In genomic region chr11:14907411-14908213, GRCh38 we compare ENCODE assay signal across 8 cellular contexts. TPM values are rescaled to one million over a fixed set of nuclear protein-coding genes. Genes with fewer than 3 reads are reported as not detected.
A peak's percentile ranks its signal among the peaks of the same experiment; 100 is the strongest.
DNase-seq lines count a peak whose midpoint lies in the region; ATAC-seq and TF ChIP-seq lines count a peak whose summit lies in the region.

No MANE protein-coding gene starts in this region.

- peak; percentile 46 for ATAC-seq in GM19025 (IDR thresholded peaks at IDR 0.05; ENCODE audit: low read depth, unreplicated experiment)
- ATAC-seq in HG03159 (IDR thresholded peaks at IDR 0.05; ENCODE audit: unreplicated experiment), result peak; percentile 59
- ATAC-seq in naive B cell (ENCODE audit: low read depth in 2 of 2), result peak; percentile 40
- ATAC-seq in stimulated activated memory B cell treated with anti-CD40 and anti-IgM and Interleukin-4, amounts not matched to agents 10 μg/mL and 1 μg/mL and 100 μg/mL, for 72 hours, result peak; percentile 66

- peaks cover 49% of the 10 kb centered on the region for H3K4me1 Mint-ChIP-seq in activated CD4-positive, alpha-beta memory T cell treated with anti-CD3 and anti-CD28 coated beads, Interleukin-2, amount 10 ng/mL, durations not matched to agents 7 days and 5 days
- peaks cover 39 to 44% (median 43%) of the 10 kb centered on the region in 3 donors for H3K4me1 Mint-ChIP-seq in naive B cell
- peaks cover 44% of the 10 kb centered on the region for H3K4me1 Mint-ChIP-seq in stimulated activated memory B cell treated with anti-CD40 and anti-IgM and Interleukin-4, amounts not matched to agents 10 μg/mL and 1 μg/mL and 100 μg/mL, for 72 hours

- no peaks in the 10 kb centered on the region for H3K27me3 ChIP-seq in BJ (ENCODE audit: control insufficient read depth, insufficient read depth, low read length)
- no peaks in the 10 kb centered on the region for H3K27me3 ChIP-seq in effector memory CD4-positive, alpha-beta T cell (replicated peaks; ENCODE audit: control insufficient read depth, insufficient read depth, low read length, poor library complexity, severe bottlenecking)

- H3K9me3 Mint-ChIP-seq in activated CD4-positive, alpha-beta memory T cell treated with anti-CD3 and anti-CD28 coated beads, Interleukin-2, amount 10 ng/mL, durations not matched to agents 7 days and 5 days, result no peaks in the 10 kb centered on the region
- no peaks in the 10 kb centered on the region for H3K9me3 Mint-ChIP-seq in naive B cell
- no peaks in the 10 kb centered on the region for H3K9me3 Mint-ChIP-seq in stimulated activated memory B cell treated with anti-CD40 and anti-IgM and Interleukin-4, amounts not matched to agents 10 μg/mL and 1 μg/mL and 100 μg/mL, for 72 hours

- no peaks in the 10 kb centered on the region for H3K27me3 Mint-ChIP-seq in activated CD4-positive, alpha-beta memory T cell treated with anti-CD3 and anti-CD28 coated beads, Interleukin-2, amount 10 ng/mL, durations not matched to agents 7 days and 5 days
- H3K27me3 Mint-ChIP-seq in naive B cell, result peaks cover 0 to 3% (median 0%) of the 10 kb centered on the region in 3 donors
- peaks cover 10% of the 10 kb centered on the region for H3K27me3 Mint-ChIP-seq in stimulated activated memory B cell treated with anti-CD40 and anti-IgM and Interleukin-4, amounts not matched to agents 10 μg/mL and 1 μg/mL and 100 μg/mL, for 72 hours

- no peaks in the 10 kb centered on the region for H3K9me3 ChIP-seq in effector memory CD4-positive, alpha-beta T cell (ENCODE audit: control insufficient read depth, low read length)

- CTCF ChIA-PET in BJ (lab: Yijun Ruan, JAX), result interaction anchor here (0.6 to 7.3 kb wide), 56 partner anchors 7 to 1658 kb away, joined by 3 to 129 read pairs (median 5); partner anchors contain the start of genes CALCB, CYP2R1 and PSMA1
- CTCF ChIA-PET in activated CD4-positive, alpha-beta memory T cell treated with anti-CD3 and anti-CD28 coated beads, Interleukin-2, amount 10 ng/mL, durations not matched to agents 7 days and 5 days (lab: Charles Lee), result interaction anchor here (0.6 to 7.8 kb wide), 104 partner anchors 9 to 1135 kb away, joined by 3 to 201 read pairs (median 5); partner anchors contain the start of genes CALCB, COPB1, CYP2R1 and PDE3B

- H3K27ac Mint-ChIP-seq in activated CD4-positive, alpha-beta memory T cell treated with anti-CD3 and anti-CD28 coated beads, Interleukin-2, amount 10 ng/mL, durations not matched to agents 7 days and 5 days, result peak overlapping the region; percentile 56
- H3K27ac Mint-ChIP-seq in naive B cell, result peak overlapping the region in 4 of 6 donors; percentile 46 to 91 (median 74)
- H3K27ac Mint-ChIP-seq in stimulated activated memory B cell treated with anti-CD40 and anti-IgM and Interleukin-4, amounts not matched to agents 10 μg/mL and 1 μg/mL and 100 μg/mL, for 72 hours, result no peak overlapping the region

- H3K4me3 Mint-ChIP-seq in activated CD4-positive, alpha-beta memory T cell treated with anti-CD3 and anti-CD28 coated beads, Interleukin-2, amount 10 ng/mL, durations not matched to agents 7 days and 5 days, result no peak overlapping the region
- peak overlapping the region in 1 of 8 donors; percentile 46 for H3K4me3 Mint-ChIP-seq in naive B cell
- no peak overlapping the region for H3K4me3 Mint-ChIP-seq in stimulated activated memory B cell treated with anti-CD40 and anti-IgM and Interleukin-4, amounts not matched to agents 10 μg/mL and 1 μg/mL and 100 μg/mL, for 72 hours

- no peak overlapping the region for H3K27ac ChIP-seq in effector memory CD4-positive, alpha-beta T cell (ENCODE audit: insufficient read depth, low read length, poor library complexity, severe bottlenecking)

- TF ChIP-seq CTCF in BJ (IDR thresholded peaks at IDR 0.05; ENCODE audit: insufficient read depth, low read depth, low read length), result peak; percentile 76

- H3K36me3 Mint-ChIP-seq in activated CD4-positive, alpha-beta memory T cell treated with anti-CD3 and anti-CD28 coated beads, Interleukin-2, amount 10 ng/mL, durations not matched to agents 7 days and 5 days (ENCODE audit: low read depth), result peaks cover 4% of the 10 kb centered on the region
- no peaks in the 10 kb centered on the region for H3K36me3 Mint-ChIP-seq in naive B cell
- H3K36me3 Mint-ChIP-seq in stimulated activated memory B cell treated with anti-CD40 and anti-IgM and Interleukin-4, amounts not matched to agents 10 μg/mL and 1 μg/mL and 100 μg/mL, for 72 hours, result no peaks in the 10 kb centered on the region

- no peak overlapping the region for H3K4me3 ChIP-seq in BJ (ENCODE audit: low read depth, low read length)
- H3K4me3 ChIP-seq in effector memory CD4-positive, alpha-beta T cell (ENCODE audit: insufficient read depth, low read depth, low read length, poor library complexity, severe bottlenecking), result no peak overlapping the region

- no peak for DNase-seq in BJ (ENCODE audit: low read depth)
- peak; percentile 29 for DNase-seq in NCI-H510A treated with DMSO at 0.1 percent for 48 hours (lab: John Stamatoyannopoulos, UW)
- peak; percentile 89 for DNase-seq in activated CD4-positive, alpha-beta memory T cell treated with anti-CD3 and anti-CD28 coated beads, Interleukin-2, amount 10 ng/mL, durations not matched to agents 7 days and 5 days
- DNase-seq in effector memory CD4-positive, alpha-beta T cell, result peak; percentile 62 to 78 (median 65)
- peak; percentile 73 for DNase-seq in naive B cell

- H3K36me3 ChIP-seq in BJ (ENCODE audit: control insufficient read depth, insufficient read depth, low read length), result no peaks in the 10 kb centered on the region
- no peaks in the 10 kb centered on the region for H3K36me3 ChIP-seq in effector memory CD4-positive, alpha-beta T cell (ENCODE audit: control insufficient read depth, insufficient read depth, low read length)

- peaks cover 17% of the 10 kb centered on the region for H3K4me1 ChIP-seq in effector memory CD4-positive, alpha-beta T cell (ENCODE audit: control insufficient read depth, insufficient read depth, low read length, poor library complexity, severe bottlenecking)

- POLR2A ChIA-PET in BJ (lab: Charles Lee), result no interaction called here
- POLR2A ChIA-PET in activated CD4-positive, alpha-beta memory T cell treated with anti-CD3 and anti-CD28 coated beads, Interleukin-2, amount 10 ng/mL, durations not matched to agents 7 days and 5 days (lab: Charles Lee), result interaction anchor here (1.0 to 3.6 kb wide), 11 partner anchors 16 to 407 kb away, joined by 3 to 26 read pairs (median 6); partner anchors contain the start of genes CALCB, CYP2R1, PDE3B and PSMA1

RNA-seq across cellular contexts. Expression of gene CYP2R1, which starts 15.6 kb away (rescaled TPM):
- 7.3 and 14.0 TPM in 2 replicates for polyA plus RNA-seq in BJ (2011; rRNA removed)
- 3.4 and 4.7 TPM in 2 replicates for polyA minus RNA-seq in BJ (2011; rRNA and poly(A)+ RNA removed)
- 10 to 100 TPM; 22.2 TPM for total RNA-seq in activated CD4-positive, alpha-beta memory T cell treated with anti-CD3 and anti-CD28 coated beads, Interleukin-2, amount 10 ng/mL, durations not matched to agents 7 days and 5 days
- polyA plus RNA-seq in naive B cell (ENCODE audit: low read depth in 6 of 6), result 10 to 100 TPM; 16.5 to 28.2 (median 21.6) TPM
